ENCODE assay signal across 1 cellular context in genomic region chr12:43812042-43812441, GRCh38.
TF ChIP-seq lines count a peak whose summit lies in the region.

No MANE protein-coding gene starts in this region.

TF ChIP-seq in GM23338, 12 proteins besides CTCF, POLR2A, EP300 and RAD21 (continued from another document):
- TF ChIP-seq EZH2phosphoT487 (IDR thresholded peaks at IDR 0.05; ENCODE audit: unreplicated experiment) (no peak), CREB1 (CRISPR knock-in tag; IDR thresholded peaks at IDR 0.05; ENCODE audit: low read depth) (no peak), ETS1 (IDR thresholded peaks at IDR 0.05) (no peak), ZNF114 (CRISPR knock-in tag; IDR thresholded peaks at IDR 0.05) (no peak), STAT1 (IDR thresholded peaks at IDR 0.05; ENCODE audit: unreplicated experiment) (no peak), POLR2AphosphoS5 (IDR thresholded peaks at IDR 0.05; ENCODE audit: low read depth) (no peak)
TF ChIP-seq in GM23338: peak in this region for 0.
